24 cellular contexts compared by ENCODE assay signal in genomic region chr2:19575618-19576017, GRCh38.
DNase-seq lines count a peak whose midpoint lies in the region; ATAC-seq, FAIRE-seq and TF ChIP-seq lines count a peak whose summit lies in the region.
"Had no signal": no experiment of that assay in that cellular context is flagged by ENCODE, and none has a peak within 500 bp of the region (broad histone marks: within the 10 kb centered on the region; RNA-seq: fewer than 3 reads in every experiment).

No MANE protein-coding gene starts in this region.

- no peaks in the 10 kb centered on the region for H3K36me3 ChIP-seq in astrocyte (ENCODE audit: insufficient read depth, low read length)
- no peaks in the 10 kb centered on the region for H3K36me3 ChIP-seq in pancreas
- H3K36me3 ChIP-seq: cardiac muscle cell, gastroesophageal sphincter, prostate gland, thoracic aorta, vagina had no signal

- no peaks in the 10 kb centered on the region for H3K79me2 ChIP-seq in astrocyte (ENCODE audit: insufficient read depth, low read length)

- no peaks in the 10 kb centered on the region for H3K9me3 ChIP-seq in astrocyte (ENCODE audit: insufficient read depth, low read depth, low read length)
- no peaks in the 10 kb centered on the region for H3K9me3 ChIP-seq in pancreas
- H3K9me3 ChIP-seq: gastroesophageal sphincter, prostate gland, thoracic aorta, vagina had no signal

- H3K4me2 ChIP-seq in astrocyte (ENCODE audit: low read length) = no peak overlapping the region

- intact Hi-C loops in pancreas (cut with DNase I) = no loop called here

- no peak overlapping the region for H2AFZ ChIP-seq in astrocyte (ENCODE audit: low read depth, low read length)

- H3K9me3 Mint-ChIP-seq in astrocyte (ENCODE audit: unreplicated experiment) = no peaks in the 10 kb centered on the region
- no peaks in the 10 kb centered on the region for H3K9me3 Mint-ChIP-seq in T-helper 2 cell treated with Interferon-gamma antibody and Interleukin-4, amounts not matched to agents 5 μg/mL and 100 μg/mL, for 36 hours
- no peaks in the 10 kb centered on the region for H3K9me3 Mint-ChIP-seq in activated T-cell treated with anti-CD3 and anti-CD28 coated beads, Interleukin-2, amount 50 U/mL, for 24 hours
- H3K9me3 Mint-ChIP-seq: activated B cell treated with CpG ODN at 0.5 μM for 24 hours; activated CD4-positive, alpha-beta memory T cell treated with anti-CD3 and anti-CD28 coated beads for 36 hours; stimulated activated naive B cell treated with anti-CD40 and anti-IgM and Interleukin-4, amounts not matched to agents 10 μg/mL and 1 μg/mL and 100 μg/mL, for 72 hours had no signal

- no peak overlapping the region for H3K27ac ChIP-seq in astrocyte (ENCODE audit: low read depth, low read length)
- no peak overlapping the region for H3K27ac ChIP-seq in pancreas
- H3K27ac ChIP-seq: cardiac muscle cell, gastroesophageal sphincter, prostate gland, thoracic aorta, vagina had no signal

- H4K20me1 ChIP-seq in astrocyte (ENCODE audit: insufficient read depth, low read length) = no peaks in the 10 kb centered on the region

- no peak overlapping the region for H3K9ac ChIP-seq in astrocyte (ENCODE audit: low read length)

- H3K27me3 ChIP-seq in astrocyte (ENCODE audit: insufficient read depth, low read length) = peaks cover 3% of the 10 kb centered on the region
- peaks cover 0 to 3% (median 0%) of the 10 kb centered on the region in 4 donors for H3K27me3 ChIP-seq in pancreas
- H3K27me3 ChIP-seq: cardiac muscle cell, gastroesophageal sphincter, vagina had no signal

- H3K4me3 Mint-ChIP-seq in astrocyte (ENCODE audit: unreplicated experiment) = no peak overlapping the region
- H3K4me3 Mint-ChIP-seq in T-helper 2 cell treated with Interferon-gamma antibody and Interleukin-4, amounts not matched to agents 5 μg/mL and 100 μg/mL, for 36 hours = no peak overlapping the region
- no peak overlapping the region for H3K4me3 Mint-ChIP-seq in activated T-cell treated with anti-CD3 and anti-CD28 coated beads, Interleukin-2, amount 50 U/mL, for 24 hours
- H3K4me3 Mint-ChIP-seq: activated B cell treated with CpG ODN at 0.5 μM for 24 hours; activated CD4-positive, alpha-beta memory T cell treated with anti-CD3 and anti-CD28 coated beads for 36 hours; B cell; stimulated activated naive B cell treated with anti-CD40 and anti-IgM and Interleukin-4, amounts not matched to agents 10 μg/mL and 1 μg/mL and 100 μg/mL, for 72 hours had no signal

- H3K27me3 Mint-ChIP-seq in astrocyte (ENCODE audit: low read depth, unreplicated experiment) = peaks cover 12% of the 10 kb centered on the region
- H3K27me3 Mint-ChIP-seq in T-helper 2 cell treated with Interferon-gamma antibody and Interleukin-4, amounts not matched to agents 5 μg/mL and 100 μg/mL, for 36 hours (ENCODE audit: low read depth) = peaks cover 4% of the 10 kb centered on the region
- H3K27me3 Mint-ChIP-seq in activated T-cell treated with anti-CD3 and anti-CD28 coated beads, Interleukin-2, amount 50 U/mL, for 24 hours = peaks cover 24% of the 10 kb centered on the region

- ATAC-seq in pancreas = no peak
- ATAC-seq: stimulated activated naive B cell treated with anti-CD40 and anti-IgM and Interleukin-4, amounts not matched to agents 10 μg/mL and 1 μg/mL and 100 μg/mL, for 72 hours had no signal

- peaks cover 25% of the 10 kb centered on the region for H3K4me1 ChIP-seq in astrocyte (ENCODE audit: insufficient read depth, low read length)
- no peaks in the 10 kb centered on the region for H3K4me1 ChIP-seq in pancreas
- H3K4me1 ChIP-seq: prostate gland had no signal

- H3K36me3 Mint-ChIP-seq in astrocyte (ENCODE audit: low read depth, unreplicated experiment) = no peaks in the 10 kb centered on the region
- no peaks in the 10 kb centered on the region for H3K36me3 Mint-ChIP-seq in T-helper 2 cell treated with Interferon-gamma antibody and Interleukin-4, amounts not matched to agents 5 μg/mL and 100 μg/mL, for 36 hours (ENCODE audit: low read depth)
- no peaks in the 10 kb centered on the region for H3K36me3 Mint-ChIP-seq in activated T-cell treated with anti-CD3 and anti-CD28 coated beads, Interleukin-2, amount 50 U/mL, for 24 hours (ENCODE audit: low read depth)
- H3K36me3 Mint-ChIP-seq: activated CD4-positive, alpha-beta memory T cell treated with anti-CD3 and anti-CD28 coated beads for 36 hours; stimulated activated naive B cell treated with anti-CD40 and anti-IgM and Interleukin-4, amounts not matched to agents 10 μg/mL and 1 μg/mL and 100 μg/mL, for 72 hours had no signal

- DNase-seq in AG10803 (ENCODE audit: low read depth) = peak; percentile 75
- DNase-seq in HFF-Myc (ENCODE audit: extremely low read depth, low read depth) = peak; percentile 69
- DNase-seq in astrocyte (ENCODE audit: low read depth) = peak; percentile 68
- no peak for DNase-seq in frontal cortex (ENCODE audit: low spot score in 2 of 2)
- no peak for DNase-seq in T-helper 2 cell treated with Interferon-gamma antibody and Interleukin-4, amounts not matched to agents 5 μg/mL and 100 μg/mL, for 36 hours (ENCODE audit: low spot score)
- DNase-seq in pancreas = no peak
- no peak for DNase-seq in activated T-cell treated with anti-CD3 and anti-CD28 coated beads, Interleukin-2, amount 50 U/mL, for 24 hours
- DNase-seq: activated B cell treated with CpG ODN at 0.5 μM for 24 hours; activated CD4-positive, alpha-beta memory T cell treated with anti-CD3 and anti-CD28 coated beads for 36 hours; activated naive CD4-positive, alpha-beta T cell; amniotic stem cell; hypothalamus; Kasumi-1; left ventricle myocardium superior; NCI-H2029 treated with DMSO at 0.1 percent for 48 hours; RPMI8226; stimulated activated naive B cell treated with anti-CD40 and anti-IgM and Interleukin-4, amounts not matched to agents 10 μg/mL and 1 μg/mL and 100 μg/mL, for 72 hours; T1000 had no signal

- TF ChIP-seq CTCF in AG10803 (conservative IDR thresholded peaks at IDR 0.05; ENCODE audit: low read length) (no peak), HFF-Myc (IDR thresholded peaks at IDR 0.05; ENCODE audit: low read depth, low read length, missing control alignments) (no peak), astrocyte (IDR thresholded peaks at IDR 0.05; ENCODE audit: insufficient read depth, low read depth, low read length) (no peak), pancreas (IDR thresholded peaks at IDR 0.05) (no peak)

- FAIRE-seq in astrocyte (lab: Jason Lieb, UNC) = no peak
- peak; percentile 6 for FAIRE-seq in frontal cortex (lab: Jason Lieb, UNC)
- no peak for FAIRE-seq in pancreas (lab: Jason Lieb, UNC)

- no peak overlapping the region for H3K27ac Mint-ChIP-seq in astrocyte (ENCODE audit: unreplicated experiment)
- no peak overlapping the region for H3K27ac Mint-ChIP-seq in T-helper 2 cell treated with Interferon-gamma antibody and Interleukin-4, amounts not matched to agents 5 μg/mL and 100 μg/mL, for 36 hours
- H3K27ac Mint-ChIP-seq in activated T-cell treated with anti-CD3 and anti-CD28 coated beads, Interleukin-2, amount 50 U/mL, for 24 hours = no peak overlapping the region
- H3K27ac Mint-ChIP-seq: activated B cell treated with CpG ODN at 0.5 μM for 24 hours; activated CD4-positive, alpha-beta memory T cell treated with anti-CD3 and anti-CD28 coated beads for 36 hours; B cell; stimulated activated naive B cell treated with anti-CD40 and anti-IgM and Interleukin-4, amounts not matched to agents 10 μg/mL and 1 μg/mL and 100 μg/mL, for 72 hours had no signal

- H3K4me3 ChIP-seq in AG10803 (ENCODE audit: low read length) (no peak overlapping the region), HFF-Myc (replicated peaks; ENCODE audit: low read depth, low read length) (no peak overlapping the region), astrocyte (ENCODE audit: insufficient read depth, low read depth, low read length) (no peak overlapping the region), pancreas (no peak overlapping the region)
- H3K4me3 ChIP-seq: cardiac muscle cell, gastroesophageal sphincter, prostate gland, thoracic aorta, vagina had no signal

- H3K4me1 Mint-ChIP-seq in astrocyte (ENCODE audit: low read depth, unreplicated experiment) = peaks cover 40% of the 10 kb centered on the region
- H3K4me1 Mint-ChIP-seq in T-helper 2 cell treated with Interferon-gamma antibody and Interleukin-4, amounts not matched to agents 5 μg/mL and 100 μg/mL, for 36 hours (ENCODE audit: low read depth) = no peaks in the 10 kb centered on the region
- H3K4me1 Mint-ChIP-seq in activated T-cell treated with anti-CD3 and anti-CD28 coated beads, Interleukin-2, amount 50 U/mL, for 24 hours (ENCODE audit: low read depth) = no peaks in the 10 kb centered on the region
- H3K4me1 Mint-ChIP-seq: activated B cell treated with CpG ODN at 0.5 μM for 24 hours; B cell; stimulated activated naive B cell treated with anti-CD40 and anti-IgM and Interleukin-4, amounts not matched to agents 10 μg/mL and 1 μg/mL and 100 μg/mL, for 72 hours had no signal

Comparison
In these comparisons a context has a peak if more than half of its experiments do, and no peak if none do; other contexts are left out.
1. DNase-seq: peak in AG10803 (single experiment), HFF-Myc (single experiment) and astrocyte (single experiment); none in frontal cortex (0 of 2), T-helper 2 cell treated with Interferon-gamma antibody and Interleukin-4, amounts not matched to agents 5 μg/mL and 100 μg/mL, for 36 hours (single experiment), pancreas (0 of 6) and activated T-cell treated with anti-CD3 and anti-CD28 coated beads, Interleukin-2, amount 50 U/mL, for 24 hours (single experiment).